In genomic region chr9:136808075-136808780, GRCh38 we compare ENCODE assay signal across 8 cellular contexts. TPM values are rescaled to one million over a fixed set of nuclear protein-coding genes. Genes with fewer than 3 reads are reported as not detected.
DNase-seq lines count a peak whose midpoint lies in the region; ATAC-seq and TF ChIP-seq lines count a peak whose summit lies in the region.

No MANE protein-coding gene starts in this region.

- DNase-seq in EL (peak; percentile 19), NAMALWA (ENCODE audit: low spot score) (peak; percentile 62), head of caudate nucleus (peak in 34 of 42 donors; percentile 24 to 78 (median 56)), progenitor cell of endocrine pancreas (ENCODE audit: low spot score, unreplicated experiment) (no peak), 8988T (no peak), NCI-H1930 (lab: John Stamatoyannopoulos, UW) (no peak)
- peak; percentile 33 for DNase-seq in activated T-helper 9 cell treated with anti-CD3 and anti-CD28 coated beads, Interleukin-2, amount 50 U/mL, for 16 hours (ENCODE audit: low read depth)

- peak overlapping the region; percentile 89 for H3K4me3 Mint-ChIP-seq in progenitor cell of endocrine pancreas (ENCODE audit: low read depth)

- intact Hi-C loops in head of caudate nucleus (cut with DNase I), result loop anchor here (5.0 kb wide), 1 partner anchor 39 kb away; the partner anchor contains the start of gene PHPT1

- peaks cover 13% of the 10 kb centered on the region for H3K36me3 Mint-ChIP-seq in progenitor cell of endocrine pancreas (ENCODE audit: insufficient read depth)

- peak; percentile 31 for ATAC-seq in GM21825 (IDR thresholded peaks at IDR 0.05; ENCODE audit: unreplicated experiment)

- H3K9me3 Mint-ChIP-seq in progenitor cell of endocrine pancreas (ENCODE audit: low read depth), result no peaks in the 10 kb centered on the region

- H3K27ac Mint-ChIP-seq in progenitor cell of endocrine pancreas, result peak overlapping the region; percentile 69

- peak; percentile 19 for TF ChIP-seq CTCF in progenitor cell of endocrine pancreas (IDR thresholded peaks at IDR 0.05; ENCODE audit: unreplicated experiment)

- H3K4me1 Mint-ChIP-seq in progenitor cell of endocrine pancreas (ENCODE audit: low read depth), result peaks cover 24% of the 10 kb centered on the region

- no peaks in the 10 kb centered on the region for H3K27me3 Mint-ChIP-seq in progenitor cell of endocrine pancreas

RNA-seq across cellular contexts. Expression of gene RABL6, which starts 0.5 kb away (rescaled TPM):
- total RNA-seq in progenitor cell of endocrine pancreas, result 129 and 130 TPM in 2 replicates

RNA-seq across cellular contexts. Expression of gene CCDC183, which starts 12.1 kb away (rescaled TPM):
- total RNA-seq in progenitor cell of endocrine pancreas, result 9.0 and 9.5 TPM in 2 replicates

RNA-seq across cellular contexts. Expression of gene TMEM141, which starts 17.1 kb away (rescaled TPM):
- total RNA-seq in progenitor cell of endocrine pancreas, result 57.8 and 62.2 TPM in 2 replicates

RNA-seq across cellular contexts. Expression of gene AJM1, which starts 34.0 kb away (rescaled TPM):
- total RNA-seq in progenitor cell of endocrine pancreas, result 5.1 and 5.8 TPM in 2 replicates

RNA-seq across cellular contexts. Expression of gene PHPT1, which starts 41.0 kb away (rescaled TPM):
- total RNA-seq in progenitor cell of endocrine pancreas, result 168 and 169 TPM in 2 replicates

Comparison
In these comparisons a context has a peak if more than half of its experiments do, and no peak if none do; other contexts are left out.
1. DNase-seq: peak in EL (single experiment), NAMALWA (single experiment), activated T-helper 9 cell treated with anti-CD3 and anti-CD28 coated beads, Interleukin-2, amount 50 U/mL, for 16 hours (single experiment) and head of caudate nucleus (34 of 42); none in progenitor cell of endocrine pancreas (single experiment), 8988T (single experiment) and NCI-H1930 (0 of 2).